Comparison of ENCODE assay signal across 8 cellular contexts in genomic region chr6:26054937-26055669, GRCh38. TPM values are rescaled to one million over a fixed set of nuclear protein-coding genes. Genes with fewer than 3 reads are reported as not detected.
DNase-seq lines count a peak whose midpoint lies in the region; ATAC-seq and TF ChIP-seq lines count a peak whose summit lies in the region.

No MANE protein-coding gene starts in this region.

- intact Hi-C loops in activated CD4-positive, alpha-beta T cell treated with anti-CD3 and anti-CD28 coated beads for 36 hours (cut with DNase I, micrococcal nuclease), result loop anchor here (1.0 to 5.0 kb wide), 11 partner anchors 10 to 1078 kb away; a partner anchor contains a TSS
- intact Hi-C loops in colonic mucosa (cut with DNase I), result no loop called here
- intact Hi-C loops in left colon (cut with DNase I, micrococcal nuclease), result no loop called here

- peak; percentile 92 to 98 for DNase-seq in AML-193 (lab: John Stamatoyannopoulos, UW)
- peak; percentile 92 for DNase-seq in NCI-H460 (ENCODE audit: extremely low read depth, low read depth)
- peak; percentile 91 for DNase-seq in activated CD4-positive, alpha-beta T cell treated with anti-CD3 and anti-CD28 coated beads for 36 hours
- peak; percentile 95 for DNase-seq in colonic mucosa
- DNase-seq in left colon, result peak; percentile 86 to 92
- DNase-seq in stimulated activated CD4-positive, alpha-beta T cell treated with anti-CD3 and anti-CD28 coated beads, Interleukin-1b, Interleukin-23, amount 100 ng/mL, for 48 hours, result peak; percentile 93

- CTCF ChIA-PET in activated CD4-positive, alpha-beta T cell treated with anti-CD3 and anti-CD28 coated beads for 36 hours (lab: Charles Lee), result interaction anchor here (1.4 to 2.1 kb wide), 5 partner anchors 9 to 44 kb away, joined by 4 to 13 read pairs (median 4); a partner anchor contains a TSS

- H3K27ac ChIP-seq in colonic mucosa, result peak overlapping the region; percentile 99

- H3K4me3 Mint-ChIP-seq in activated CD4-positive, alpha-beta T cell treated with anti-CD3 and anti-CD28 coated beads for 36 hours, result peak overlapping the region; percentile 96

- H3K9me3 ChIP-seq in colonic mucosa, result no peaks in the 10 kb centered on the region

- H3K4me1 ChIP-seq in colonic mucosa, result peaks cover 5% of the 10 kb centered on the region

- no peaks in the 10 kb centered on the region for H3K27me3 Mint-ChIP-seq in activated CD4-positive, alpha-beta T cell treated with anti-CD3 and anti-CD28 coated beads for 36 hours

- H3K36me3 ChIP-seq in colonic mucosa, result no peaks in the 10 kb centered on the region

- H3K9ac ChIP-seq in colonic mucosa (ENCODE audit: low read depth in 2 of 2, low read length in 2 of 2), result peak overlapping the region; percentile 82 to 94

- no peaks in the 10 kb centered on the region for H3K9me3 Mint-ChIP-seq in activated CD4-positive, alpha-beta T cell treated with anti-CD3 and anti-CD28 coated beads for 36 hours (ENCODE audit: low read depth)

- POLR2A ChIA-PET in activated CD4-positive, alpha-beta T cell treated with anti-CD3 and anti-CD28 coated beads for 36 hours (lab: Charles Lee), result interaction anchor here (0.6 to 2.9 kb wide), 14 partner anchors 10 to 179 kb away, joined by 3 to 107 read pairs (median 20); a partner anchor contains a TSS

- ATAC-seq in GM19025 (IDR thresholded peaks at IDR 0.05; ENCODE audit: low read depth, unreplicated experiment) (peak; percentile 45), HG03342 (IDR thresholded peaks at IDR 0.05; ENCODE audit: unreplicated experiment) (peak; percentile 49), left colon (peak; percentile 59)
- peak; percentile 70 for ATAC-seq in activated CD4-positive, alpha-beta T cell treated with anti-CD3 and anti-CD28 coated beads for 36 hours

- peaks cover 13% of the 10 kb centered on the region for H3K4me1 Mint-ChIP-seq in activated CD4-positive, alpha-beta T cell treated with anti-CD3 and anti-CD28 coated beads for 36 hours

- peak overlapping the region; percentile 99 for H3K27ac Mint-ChIP-seq in activated CD4-positive, alpha-beta T cell treated with anti-CD3 and anti-CD28 coated beads for 36 hours

- no peaks in the 10 kb centered on the region for H3K27me3 ChIP-seq in colonic mucosa

- peak overlapping the region; percentile 63 for H3K4me3 ChIP-seq in colonic mucosa

- TF ChIP-seq CTCF in colonic mucosa (IDR thresholded peaks at IDR 0.05), result no peak

- H3K36me3 Mint-ChIP-seq in activated CD4-positive, alpha-beta T cell treated with anti-CD3 and anti-CD28 coated beads for 36 hours (ENCODE audit: low read depth), result peaks cover 11% of the 10 kb centered on the region

RNA-seq across cellular contexts. Expression of gene HFE, which starts 32.1 kb away (rescaled TPM):
- total RNA-seq in NCI-H460 (2014; rRNA removed; shearing (Covaris generic)), result 11.5 and 14.5 TPM in 2 replicates
- polyA plus RNA-seq in NCI-H460 (2014; cell fraction: nucleus; rRNA removed), result 15.3 and 21.5 TPM in 2 replicates
- total RNA-seq in activated CD4-positive, alpha-beta T cell treated with anti-CD3 and anti-CD28 coated beads for 36 hours, result 1 to 10 TPM; 1.1 to 1.4 TPM
- total RNA-seq in colonic mucosa (10 to 100 TPM; 11.1 to 11.8 TPM), left colon (10 to 100 TPM in 1 of 2 donors, 1 to 10 TPM in 1; 8.2 to 12.0 TPM)

Comparison
In these comparisons a context has a peak if more than half of its experiments do, and no peak if none do; other contexts are left out.
1. Peak in every context shown above with its lines: DNase-seq, ATAC-seq, H3K4me3 ChIP-seq and H3K27ac ChIP-seq.
2. intact Hi-C loops: an anchor here in activated CD4-positive, alpha-beta T cell treated with anti-CD3 and anti-CD28 coated beads for 36 hours (1.0 to 5.0 kb wide); none called in colonic mucosa and left colon.